8 cellular contexts compared by ENCODE assay signal in the genomic region with DNA sequence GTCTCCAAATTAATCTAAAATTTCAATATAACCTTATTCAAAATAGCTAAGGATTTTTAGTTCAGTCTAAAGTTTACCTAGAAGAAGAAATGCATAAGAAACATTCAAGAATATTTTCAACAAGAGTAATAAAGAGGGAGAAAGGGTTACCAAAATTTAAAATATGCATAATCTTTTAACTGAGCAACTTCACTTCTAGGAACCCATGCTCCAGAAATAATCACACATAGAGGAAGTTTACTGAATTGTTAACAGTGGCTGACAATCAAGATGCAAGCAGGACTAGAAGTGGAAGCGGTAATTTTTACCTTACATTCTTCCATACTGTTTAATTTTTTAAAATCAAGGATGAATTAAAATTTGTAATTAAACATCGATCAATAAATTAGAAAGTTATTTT. TPM values are rescaled to one million over a fixed set of nuclear protein-coding genes. Genes with fewer than 3 reads are reported as not detected.
DNase-seq lines count a peak whose midpoint lies in the region; ATAC-seq, FAIRE-seq and TF ChIP-seq lines count a peak whose summit lies in the region.

No MANE protein-coding gene starts in this region.

- TF ChIP-seq CTCF in left ventricle myocardium inferior (IDR thresholded peaks at IDR 0.05; ENCODE audit: borderline replicate concordance), result no peak
- no peak for TF ChIP-seq CTCF in HepG2 (CRISPR knock-in tag; IDR thresholded peaks at IDR 0.05)
- no peak for TF ChIP-seq CTCF in uterus (IDR thresholded peaks at IDR 0.05)

- H3K4me1 Mint-ChIP-seq in activated T-helper 17 cell treated with anti-CD3 and anti-CD28 coated beads, Interleukin-2, amount 50 U/mL, for 72 hours, result peaks cover 22% of the 10 kb centered on the region

- H3K4me2 ChIP-seq in HepG2 (ENCODE audit: low read depth, low read length), result peak overlapping the region; percentile 69

- TF ChIP-seq POLR2A in HepG2 (IDR thresholded peaks at IDR 0.05; ENCODE audit: insufficient read depth in 1 of 2, low read depth in 2 of 2, low read length in 2 of 2) (no peak), uterus (IDR thresholded peaks at IDR 0.05) (no peak)

- H3K4me3 ChIP-seq in left ventricle myocardium inferior (peak overlapping the region; percentile 82), HepG2 (replicated peaks in 1 of 3; ENCODE audit: insufficient read depth in 1 of 3, low read depth in 2 of 3, low read length in 3 of 3) (peak overlapping the region; percentile 67 to 98 (median 97); a peak in 5 of 6 replicates), uterus (peak overlapping the region; percentile 94)

- TF ChIP-seq EP300 in HepG2 (IDR thresholded peaks at IDR 0.05; ENCODE audit: low read depth in 2 of 2, low read length in 2 of 2) (no peak), HepG2 (CRISPR knock-in tag; IDR thresholded peaks at IDR 0.05; ENCODE audit: borderline replicate concordance) (no peak)

- peak overlapping the region; percentile 97 for H3K4me3 Mint-ChIP-seq in activated T-helper 17 cell treated with anti-CD3 and anti-CD28 coated beads, Interleukin-2, amount 50 U/mL, for 72 hours

- POLR2A ChIA-PET in HepG2 (lab: Yijun Ruan, JAX), result no interaction called here

- H3K27ac ChIP-seq in left ventricle myocardium inferior (replicated peaks) (peak overlapping the region; percentile 98), HepG2 (ENCODE audit: extremely low read length, insufficient read depth, low read length) (peak overlapping the region; percentile 98), uterus (peak overlapping the region; percentile 99)

- H3K36me3 ChIP-seq in left ventricle myocardium inferior (peaks cover 10% of the 10 kb centered on the region), HepG2 (replicated peaks in 1 of 2; ENCODE audit: control insufficient read depth in 1 of 2, insufficient read depth in 2 of 2, low read length in 2 of 2) (no peaks in the 10 kb centered on the region), uterus (no peaks in the 10 kb centered on the region)

- CTCF ChIA-PET in HepG2 (lab: Yijun Ruan, JAX; ENCODE audit: low intra/inter-chr PET ratio, low total read pairs), result no interaction called here

- no TSS peak for BruUV-seq in HepG2 (replicated peaks; lab: Mats Ljungman, UMichigan)

- FAIRE-seq in HepG2 (lab: Jason Lieb, UNC), result no peak

- H3K27me3 ChIP-seq in left ventricle myocardium inferior (ENCODE audit: low read depth) (no peaks in the 10 kb centered on the region), HepG2 (ENCODE audit: control insufficient read depth in 1 of 2, insufficient read depth in 2 of 2, low read length in 2 of 2) (no peaks in the 10 kb centered on the region; a peak in 1 of 5 replicates), uterus (no peaks in the 10 kb centered on the region)

- H3K36me3 Mint-ChIP-seq in activated T-helper 17 cell treated with anti-CD3 and anti-CD28 coated beads, Interleukin-2, amount 50 U/mL, for 72 hours (ENCODE audit: low read depth), result peaks cover 54% of the 10 kb centered on the region

- H3K27me3 Mint-ChIP-seq in activated T-helper 17 cell treated with anti-CD3 and anti-CD28 coated beads, Interleukin-2, amount 50 U/mL, for 72 hours, result no peaks in the 10 kb centered on the region

- H3K79me2 ChIP-seq in HepG2 (ENCODE audit: insufficient read depth, low read length), result peaks cover 66% of the 10 kb centered on the region

- no peak for TF ChIP-seq RAD21 in HepG2 (CRISPR knock-in tag; IDR thresholded peaks at IDR 0.05)

- peak overlapping the region; percentile 91 for H3K9ac ChIP-seq in HepG2 (ENCODE audit: insufficient read depth, low read depth, low read length)

- peaks cover 76% of the 10 kb centered on the region for H3K4me1 ChIP-seq in left ventricle myocardium inferior
- H3K4me1 ChIP-seq in HepG2 (ENCODE audit: insufficient read depth, low read length), result peaks cover 50% of the 10 kb centered on the region
- H3K4me1 ChIP-seq in uterus, result peaks cover 0 to 17% of the 10 kb centered on the region in 2 donors

- in situ Hi-C loops in HepG2 (cut with HindIII; ENCODE audit: extremely low pct_ligation_motif_present, low pct_unique_long_range_greater_than_20kb), result no loop called here

- intact Hi-C loops in left ventricle myocardium inferior (cut with micrococcal nuclease), result no loop called here
- intact Hi-C loops in left ventricle myocardium superior (cut with micrococcal nuclease), result no loop called here
- intact Hi-C loops in HepG2 (cut with micrococcal nuclease; ENCODE audit: unreplicated experiment), result loop anchor here (5.0 kb wide), 1 partner anchor 36 kb away; no protein-coding TSS in a partner anchor
- intact Hi-C loops in uterus (cut with DNase I; ENCODE audit: low total_unique reads), result no loop called here

- WGBS in HepG2 (ENCODE audit: low lambda C conversion rate), result 19% methylated on average over 2 of the region's 2 CpGs

- H2AFZ ChIP-seq in HepG2 (ENCODE audit: low read length), result no peak overlapping the region

- H4K20me1 ChIP-seq in HepG2 (ENCODE audit: insufficient read depth, low read length), result peaks cover 46% of the 10 kb centered on the region

- no peaks in the 10 kb centered on the region for H3K9me3 Mint-ChIP-seq in activated T-helper 17 cell treated with anti-CD3 and anti-CD28 coated beads, Interleukin-2, amount 50 U/mL, for 72 hours

- ATAC-seq in left ventricle myocardium superior, result no peak
- ATAC-seq in activated T-helper 17 cell treated with anti-CD3 and anti-CD28 coated beads, Interleukin-2, amount 50 U/mL, for 72 hours (replicated peaks), result no peak
- ATAC-seq in HepG2, result no peak
- ATAC-seq in GM21423 (IDR thresholded peaks at IDR 0.05; ENCODE audit: unreplicated experiment), result no peak
- no peak for ATAC-seq in HG02678 (IDR thresholded peaks at IDR 0.05; ENCODE audit: unreplicated experiment)

- H3K9me3 ChIP-seq in left ventricle myocardium inferior (replicated peaks) (peaks cover 8% of the 10 kb centered on the region), HepG2 (ENCODE audit: low read length) (peaks cover 3% of the 10 kb centered on the region; the same call in 1 of the 2 replicates), uterus (no peaks in the 10 kb centered on the region)

- H3K27ac Mint-ChIP-seq in activated T-helper 17 cell treated with anti-CD3 and anti-CD28 coated beads, Interleukin-2, amount 50 U/mL, for 72 hours, result peak overlapping the region; percentile 98

- DNase-seq in left ventricle myocardium inferior (no peak), left ventricle myocardium superior (no peak), HepG2 (ENCODE audit: low spot score) (no peak), uterus (no peak), middle frontal gyrus (ENCODE audit: extremely low spot score, low spot score) (no peak)

TF ChIP-seq in HepG2, 621 proteins besides CTCF, POLR2A, EP300 and RAD21 (continues in another document):
- TF ChIP-seq ATM (IDR thresholded peaks at IDR 0.05; ENCODE audit: borderline replicate concordance) (no peak), IRF2 (CRISPR knock-in tag; IDR thresholded peaks at IDR 0.05) (no peak)

RNA-seq across cellular contexts. Expression of a gene that starts 1.9 kb away (rescaled TPM):
- total RNA-seq in left ventricle myocardium inferior, result 77.5 TPM
- 75.7 TPM for total RNA-seq in left ventricle myocardium superior
- 10 to 100 TPM; 53.9 to 91.0 TPM for total RNA-seq in activated T-helper 17 cell treated with anti-CD3 and anti-CD28 coated beads, Interleukin-2, amount 50 U/mL, for 72 hours
- 39.4 and 70.7 TPM in 2 replicates for total RNA-seq in HepG2 (2016; rRNA removed; fragmentation: Illumina TruSeq; extraction: Trizol)
- total RNA-seq in HepG2 (2016; cell fraction: cytosol; rRNA removed; fragmentation: Illumina TruSeq; extraction: Trizol; ENCODE audit: low read depth), result 5.1 and 6.3 TPM in 2 replicates
- total RNA-seq in HepG2 (2016; cell fraction: insoluble cytoplasmic fraction; rRNA removed; fragmentation: Illumina TruSeq; extraction: Trizol), result 37.3 and 71.4 TPM in 2 replicates
- 22.7 and 27.8 TPM in 2 replicates for total RNA-seq in HepG2 (2016; cell fraction: membrane; rRNA removed; fragmentation: Illumina TruSeq; extraction: Trizol)
- 34.8 and 35.7 TPM in 2 replicates for total RNA-seq in HepG2 (2016; cell fraction: nucleus; rRNA removed; fragmentation: Illumina TruSeq; extraction: Trizol)
- 29.7 and 41.4 TPM in 2 replicates for polyA plus RNA-seq in HepG2 (2011; rRNA removed)
- polyA plus RNA-seq in HepG2 (2011; cell fraction: cytosol; rRNA removed), result 16.5 and 25.6 TPM in 2 replicates
- 11.3 and 14.3 TPM in 2 replicates for polyA plus RNA-seq in HepG2 (2011; cell fraction: nucleus; rRNA removed)
- 37.0 and 42.7 TPM in 2 replicates for polyA plus RNA-seq in HepG2 (2012)
- polyA plus RNA-seq in HepG2 (2016; cell fraction: cytosol; fragmentation: Illumina TruSeq; extraction: Trizol; ENCODE audit: low read depth), result 2.4 and 2.8 TPM in 2 replicates
- polyA plus RNA-seq in HepG2 (2016; cell fraction: insoluble cytoplasmic fraction; fragmentation: Illumina TruSeq; extraction: Trizol; ENCODE audit: low read depth), result 55.5 and 60.0 TPM in 2 replicates
- polyA plus RNA-seq in HepG2 (2016; cell fraction: membrane; fragmentation: Illumina TruSeq; extraction: Trizol; ENCODE audit: low read depth), result 9.5 and 12.5 TPM in 2 replicates
- 22.2 and 24.7 TPM in 2 replicates for polyA plus RNA-seq in HepG2 (2016; cell fraction: nucleus; fragmentation: Illumina TruSeq; extraction: Trizol; ENCODE audit: insufficient read depth, low read depth)
- polyA minus RNA-seq in HepG2 (2011; rRNA and poly(A)+ RNA removed; ENCODE audit: low replicate concordance), result 30.6 and 33.6 TPM in 2 replicates
- 45.1 and 46.4 TPM in 2 replicates for polyA minus RNA-seq in HepG2 (2011; cell fraction: cytosol; rRNA and poly(A)+ RNA removed)
- 65.7 and 70.6 TPM in 2 replicates for polyA minus RNA-seq in HepG2 (2011; cell fraction: nucleus; rRNA and poly(A)+ RNA removed)
- 100 to 1,000 TPM in 3 of 4 donors, 10 to 100 TPM in 1; 74.3 to 229 (median 135) TPM for total RNA-seq in uterus
